Comparison of ENCODE assay signal across 24 cellular contexts in genomic region chr6:21941926-21942325, GRCh38.
"Had no signal": no experiment of that assay in that cellular context is flagged by ENCODE, and none has a peak within 500 bp of the region (broad histone marks: within the 10 kb centered on the region; RNA-seq: fewer than 3 reads in every experiment).

No MANE protein-coding gene starts in this region.

- H3K4me1 Mint-ChIP-seq: activated B cell treated with CpG ODN at 0.5 μM for 24 hours; activated CD4-positive, alpha-beta memory T cell treated with anti-CD3 and anti-CD28 coated beads, Interleukin-2, amount 10 ng/mL, durations not matched to agents 7 days and 5 days; activated naive CD4-positive, alpha-beta T cell treated with anti-CD3 and anti-CD28 coated beads, Interleukin-2, amount 10 ng/mL, durations not matched to agents 7 days and 5 days; activated naive CD8-positive, alpha-beta T cell treated with anti-CD3 and anti-CD28 coated beads for 36 hours; T-helper 17 cell had no signal

- DNase-seq: activated B cell treated with CpG ODN at 0.5 μM for 24 hours; activated CD4-positive, alpha-beta memory T cell treated with anti-CD3 and anti-CD28 coated beads, Interleukin-2, amount 10 ng/mL, durations not matched to agents 7 days and 5 days; activated CD4-positive, alpha-beta T cell treated with anti-CD3 and anti-CD28 coated beads for 1 hour; activated CD4-positive, alpha-beta T cell treated with anti-CD3 and anti-CD28 coated beads, Interleukin-2, amount 50 U/mL, for 1 hour; activated gamma-delta T cell treated with Interleukin-2 at 50 U/mL for 16 hours; activated naive CD4-positive, alpha-beta T cell treated with anti-CD3 and anti-CD28 coated beads, Interleukin-2, amount 10 ng/mL, durations not matched to agents 7 days and 5 days; activated naive CD8-positive, alpha-beta T cell treated with anti-CD3 and anti-CD28 coated beads for 36 hours; activated T-cell treated with anti-CD3 and anti-CD28 coated beads for 4 hours; activated T-cell treated with anti-CD3 and anti-CD28 coated beads, Interleukin-2, amount 50 U/mL, for 72 hours; cerebellar nuclear complex; Kasumi-1; NCI-H1092; NCI-H1417 treated with DMSO at 0.1 percent for 48 hours; NCI-H1694 treated with DMSO at 0.1 percent for 48 hours; NCI-H2029 treated with DMSO at 0.1 percent for 48 hours; NCI-H345; NCI-H510A; NCI-H82; Right ventricle myocardium superior; SJCRH30; T-helper 17 cell; T-helper 9 cell had no signal

- H3K36me3 Mint-ChIP-seq: activated naive CD4-positive, alpha-beta T cell treated with anti-CD3 and anti-CD28 coated beads, Interleukin-2, amount 10 ng/mL, durations not matched to agents 7 days and 5 days; activated naive CD8-positive, alpha-beta T cell treated with anti-CD3 and anti-CD28 coated beads for 36 hours had no signal

- H3K9me3 ChIP-seq: SJCRH30 had no signal

- H3K4me3 Mint-ChIP-seq: activated B cell treated with CpG ODN at 0.5 μM for 24 hours; activated CD4-positive, alpha-beta memory T cell treated with anti-CD3 and anti-CD28 coated beads, Interleukin-2, amount 10 ng/mL, durations not matched to agents 7 days and 5 days; activated naive CD4-positive, alpha-beta T cell treated with anti-CD3 and anti-CD28 coated beads, Interleukin-2, amount 10 ng/mL, durations not matched to agents 7 days and 5 days; activated naive CD8-positive, alpha-beta T cell treated with anti-CD3 and anti-CD28 coated beads for 36 hours; activated T-cell treated with anti-CD3 and anti-CD28 coated beads, Interleukin-2, amount 50 U/mL, for 72 hours; T-helper 17 cell had no signal

- H3K9me3 Mint-ChIP-seq: activated B cell treated with CpG ODN at 0.5 μM for 24 hours; activated CD4-positive, alpha-beta memory T cell treated with anti-CD3 and anti-CD28 coated beads, Interleukin-2, amount 10 ng/mL, durations not matched to agents 7 days and 5 days; activated naive CD4-positive, alpha-beta T cell treated with anti-CD3 and anti-CD28 coated beads, Interleukin-2, amount 10 ng/mL, durations not matched to agents 7 days and 5 days; activated naive CD8-positive, alpha-beta T cell treated with anti-CD3 and anti-CD28 coated beads for 36 hours; activated T-cell treated with anti-CD3 and anti-CD28 coated beads, Interleukin-2, amount 50 U/mL, for 72 hours; activated T-helper 2 cell treated with anti-CD3 and anti-CD28 coated beads, Interferon-gamma antibody, Interleukin-2, Interleukin-4, amounts not matched to agents 10 μg/mL and 5 μg/mL and 100 μg/mL, durations not matched to agents 14 hours and 24 hours and 36 hours had no signal

- H3K4me3 ChIP-seq: SJCRH30 had no signal

- H3K36me3 ChIP-seq: SJCRH30 had no signal

- ATAC-seq: activated T-cell treated with anti-CD3 and anti-CD28 coated beads, Interleukin-2, amount 50 U/mL, for 72 hours; T-helper 17 cell had no signal

- H3K27ac ChIP-seq: RWPE1, SJCRH30 had no signal

- H3K27ac Mint-ChIP-seq: activated B cell treated with CpG ODN at 0.5 μM for 24 hours; activated CD4-positive, alpha-beta memory T cell treated with anti-CD3 and anti-CD28 coated beads, Interleukin-2, amount 10 ng/mL, durations not matched to agents 7 days and 5 days; activated naive CD4-positive, alpha-beta T cell treated with anti-CD3 and anti-CD28 coated beads, Interleukin-2, amount 10 ng/mL, durations not matched to agents 7 days and 5 days; activated naive CD8-positive, alpha-beta T cell treated with anti-CD3 and anti-CD28 coated beads for 36 hours; activated T-cell treated with anti-CD3 and anti-CD28 coated beads, Interleukin-2, amount 50 U/mL, for 72 hours; activated T-helper 2 cell treated with anti-CD3 and anti-CD28 coated beads, Interferon-gamma antibody, Interleukin-2, Interleukin-4, amounts not matched to agents 10 μg/mL and 5 μg/mL and 100 μg/mL, durations not matched to agents 14 hours and 24 hours and 36 hours; T-helper 17 cell had no signal

- H3K27me3 Mint-ChIP-seq: activated B cell treated with CpG ODN at 0.5 μM for 24 hours; activated CD4-positive, alpha-beta memory T cell treated with anti-CD3 and anti-CD28 coated beads, Interleukin-2, amount 10 ng/mL, durations not matched to agents 7 days and 5 days; activated naive CD4-positive, alpha-beta T cell treated with anti-CD3 and anti-CD28 coated beads, Interleukin-2, amount 10 ng/mL, durations not matched to agents 7 days and 5 days; activated naive CD8-positive, alpha-beta T cell treated with anti-CD3 and anti-CD28 coated beads for 36 hours; T-helper 17 cell had no signal

- H3K27me3 ChIP-seq: SJCRH30 had no signal
